In the genomic region with DNA sequence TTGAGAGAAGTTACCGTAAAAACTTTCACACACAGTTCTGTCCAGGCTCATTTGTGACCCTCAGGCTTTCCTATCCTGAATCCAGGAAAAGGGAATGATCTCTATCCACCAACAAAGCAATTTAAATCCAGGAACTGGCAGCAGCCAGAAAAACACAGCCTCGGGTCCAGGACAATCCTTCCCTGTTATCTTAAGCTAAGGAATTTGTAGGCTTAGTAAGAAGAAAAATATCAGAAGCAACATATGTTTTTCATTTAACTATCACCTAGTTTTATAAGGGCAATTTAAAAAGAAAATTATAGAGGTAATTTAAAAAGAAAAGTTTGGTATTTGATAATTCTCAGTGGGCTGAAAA, we compare ENCODE assay signal across 14 cellular contexts. TPM values are rescaled to one million over a fixed set of nuclear protein-coding genes. Genes with fewer than 3 reads are reported as not detected.
DNase-seq lines count a peak whose midpoint lies in the region; ATAC-seq, FAIRE-seq and TF ChIP-seq lines count a peak whose summit lies in the region.
"Had no signal": no experiment of that assay in that cellular context is flagged by ENCODE, and none has a peak within 500 bp of the region (broad histone marks: within the 10 kb centered on the region; RNA-seq: fewer than 3 reads in every experiment).

No MANE protein-coding gene starts in this region.

- TF ChIP-seq CTCF in WTC11 (IDR thresholded peaks at IDR 0.05) (no peak), fibroblast of lung (conservative IDR thresholded peaks at IDR 0.05 in 1 of 2, IDR thresholded peaks at IDR 0.05 in 1 of 2; ENCODE audit: low read depth in 1 of 2, low read length in 2 of 2) (no peak)

- CTCF ChIA-PET in WTC11 (lab: Charles Lee), result interaction anchor here (0.6 to 2.4 kb wide), 6 partner anchors 9 to 152 kb away, joined by 3 to 10 read pairs (median 8); no protein-coding TSS in a partner anchor

- H3K36me3 ChIP-seq in fibroblast of lung (ENCODE audit: control insufficient read depth, insufficient read depth, low read length), result peaks cover 5% of the 10 kb centered on the region

- POLR2A ChIA-PET in WTC11 (lab: Charles Lee), result interaction anchor here (1.3 kb wide), 1 partner anchor 70 kb away, joined by 3 read pairs; no protein-coding TSS in a partner anchor

- H4K20me1 ChIP-seq in fibroblast of lung (ENCODE audit: control insufficient read depth, extremely low read depth, insufficient read depth, low read length), result no peaks in the 10 kb centered on the region

- H3K36me3 Mint-ChIP-seq in WTC11, result peaks cover 15% of the 10 kb centered on the region
- peaks cover 0 to 8% of the 10 kb centered on the region in 2 donors for H3K36me3 Mint-ChIP-seq in naive B cell

- no peaks in the 10 kb centered on the region for H3K9me3 ChIP-seq in fibroblast of lung (ENCODE audit: control insufficient read depth, insufficient read depth, low read depth, low read length)

- H3K9me3 Mint-ChIP-seq in WTC11 (peaks cover 2% of the 10 kb centered on the region; the same call in 1 of the 2 replicates), naive B cell (no peaks in the 10 kb centered on the region)
- H3K9me3 Mint-ChIP-seq: activated naive CD4-positive, alpha-beta T cell treated with anti-CD3 and anti-CD28 coated beads, Interleukin-2, amount 50 U/mL, for 24 hours had no signal

- H3K27ac ChIP-seq in fibroblast of lung (ENCODE audit: insufficient read depth, low read length), result peak overlapping the region; percentile 31

- no peak for TF ChIP-seq POLR2A in H54 (IDR thresholded peaks at IDR 0.05; ENCODE audit: low read depth, low read length)

- H3K4me3 ChIP-seq in fibroblast of lung (replicated peaks in 1 of 4; ENCODE audit: control extremely low read depth in 1 of 4, insufficient read depth in 1 of 4, low read depth in 3 of 4, low read length in 4 of 4), result no peak overlapping the region

- DNase-seq in AG08395 (ENCODE audit: low spot score) (peak; percentile 41), WTC11 (ENCODE audit: low spot score) (no peak), fibroblast of lung (ENCODE audit: low read depth in 2 of 2) (peak; percentile 31 to 75), naive B cell (no peak), H54 (ENCODE audit: insufficient read length, low spot score) (no peak)
- DNase-seq in activated T-cell treated with anti-CD3 and anti-CD28 coated beads, Interleukin-2, amount 50 U/mL, for 48 hours, result no peak
- DNase-seq: activated CD4-positive, alpha-beta T cell treated with anti-CD3 and anti-CD28 coated beads for 4 hours; midbrain; NCI-H2081; stimulated activated CD4-positive, alpha-beta T cell treated with anti-CD3 and anti-CD28 coated beads, Interleukin-1b, Interleukin-23, amount 100 ng/mL, for 48 hours had no signal

- FAIRE-seq in H54 (lab: Jason Lieb, UNC), result no peak

- H3K27ac Mint-ChIP-seq in WTC11 (peak overlapping the region; percentile 53; the same call in 1 of the 2 replicates), naive B cell (peak overlapping the region in 4 of 6 donors; percentile 57 to 95 (median 92))
- H3K27ac Mint-ChIP-seq: activated naive CD4-positive, alpha-beta T cell treated with anti-CD3 and anti-CD28 coated beads, Interleukin-2, amount 50 U/mL, for 24 hours had no signal

- peaks cover 3% of the 10 kb centered on the region for H3K79me2 ChIP-seq in fibroblast of lung (ENCODE audit: control insufficient read depth, insufficient read depth, low read length)

- ATAC-seq in WTC11 (no peak), naive B cell (ENCODE audit: low read depth in 2 of 2) (no peak), HG03520 (IDR thresholded peaks at IDR 0.05; ENCODE audit: unreplicated experiment) (no peak), GM21526 (IDR thresholded peaks at IDR 0.05; ENCODE audit: low FRiP score, unreplicated experiment) (no peak)
- ATAC-seq: Panc1 had no signal

- peak overlapping the region; percentile 27 for H2AFZ ChIP-seq in fibroblast of lung (ENCODE audit: low read length)

- H3K4me1 Mint-ChIP-seq in WTC11 (peaks cover 20% of the 10 kb centered on the region), naive B cell (peaks cover 26 to 41% (median 31%) of the 10 kb centered on the region in 3 donors)

- H3K4me3 Mint-ChIP-seq in WTC11 (no peak overlapping the region), naive B cell (peak overlapping the region in 5 of 8 donors; percentile 56 to 85 (median 65))
- H3K4me3 Mint-ChIP-seq: activated naive CD4-positive, alpha-beta T cell treated with anti-CD3 and anti-CD28 coated beads, Interleukin-2, amount 50 U/mL, for 24 hours had no signal

- no peaks in the 10 kb centered on the region for H3K27me3 ChIP-seq in fibroblast of lung (ENCODE audit: control insufficient read depth, insufficient read depth, low read length)

- peak overlapping the region; percentile 37 for H3K4me2 ChIP-seq in fibroblast of lung (ENCODE audit: extremely low read depth, insufficient read depth, low read length)

- H3K9ac ChIP-seq in fibroblast of lung (ENCODE audit: insufficient read depth, low read length), result no peak overlapping the region

- H3K27me3 Mint-ChIP-seq in WTC11 (ENCODE audit: low read depth), result no peaks in the 10 kb centered on the region
- H3K27me3 Mint-ChIP-seq in naive B cell, result no peaks in the 10 kb centered on the region
- H3K27me3 Mint-ChIP-seq: activated naive CD4-positive, alpha-beta T cell treated with anti-CD3 and anti-CD28 coated beads, Interleukin-2, amount 50 U/mL, for 24 hours had no signal

- peaks cover 15% of the 10 kb centered on the region for H3K4me1 ChIP-seq in fibroblast of lung (ENCODE audit: control insufficient read depth, extremely low read depth, insufficient read depth, low read length)

TF ChIP-seq in WTC11, 78 proteins besides CTCF, POLR2A, EP300 and RAD21:
- TF ChIP-seq, protein P1, sequence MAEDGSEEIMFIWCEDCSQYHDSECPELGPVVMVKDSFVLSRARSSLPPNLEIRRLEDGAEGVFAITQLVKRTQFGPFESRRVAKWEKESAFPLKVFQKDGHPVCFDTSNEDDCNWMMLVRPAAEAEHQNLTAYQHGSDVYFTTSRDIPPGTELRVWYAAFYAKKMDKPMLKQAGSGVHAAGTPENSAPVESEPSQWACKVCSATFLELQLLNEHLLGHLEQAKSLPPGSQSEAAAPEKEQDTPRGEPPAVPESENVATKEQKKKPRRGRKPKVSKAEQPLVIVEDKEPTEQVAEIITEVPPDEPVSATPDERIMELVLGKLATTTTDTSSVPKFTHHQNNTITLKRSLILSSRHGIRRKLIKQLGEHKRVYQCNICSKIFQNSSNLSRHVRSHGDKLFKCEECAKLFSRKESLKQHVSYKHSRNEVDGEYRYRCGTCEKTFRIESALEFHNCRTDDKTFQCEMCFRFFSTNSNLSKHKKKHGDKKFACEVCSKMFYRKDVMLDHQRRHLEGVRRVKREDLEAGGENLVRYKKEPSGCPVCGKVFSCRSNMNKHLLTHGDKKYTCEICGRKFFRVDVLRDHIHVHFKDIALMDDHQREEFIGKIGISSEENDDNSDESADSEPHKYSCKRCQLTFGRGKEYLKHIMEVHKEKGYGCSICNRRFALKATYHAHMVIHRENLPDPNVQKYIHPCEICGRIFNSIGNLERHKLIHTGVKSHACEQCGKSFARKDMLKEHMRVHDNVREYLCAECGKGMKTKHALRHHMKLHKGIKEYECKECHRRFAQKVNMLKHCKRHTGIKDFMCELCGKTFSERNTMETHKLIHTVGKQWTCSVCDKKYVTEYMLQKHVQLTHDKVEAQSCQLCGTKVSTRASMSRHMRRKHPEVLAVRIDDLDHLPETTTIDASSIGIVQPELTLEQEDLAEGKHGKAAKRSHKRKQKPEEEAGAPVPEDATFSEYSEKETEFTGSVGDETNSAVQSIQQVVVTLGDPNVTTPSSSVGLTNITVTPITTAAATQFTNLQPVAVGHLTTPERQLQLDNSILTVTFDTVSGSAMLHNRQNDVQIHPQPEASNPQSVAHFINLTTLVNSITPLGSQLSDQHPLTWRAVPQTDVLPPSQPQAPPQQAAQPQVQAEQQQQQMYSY (CRISPR knock-in tag; IDR thresholded peaks at IDR 0.05), result no peak
- TF ChIP-seq MYBL2 (CRISPR knock-in tag; IDR thresholded peaks at IDR 0.05) (no peak), CREM (CRISPR knock-in tag; IDR thresholded peaks at IDR 0.05) (no peak), ZNF138 (CRISPR knock-in tag; conservative IDR thresholded peaks at IDR 0.05) (no peak), OVOL2 (CRISPR knock-in tag; IDR thresholded peaks at IDR 0.05; ENCODE audit: borderline replicate concordance) (no peak), SP1 (CRISPR knock-in tag; conservative IDR thresholded peaks at IDR 0.05) (no peak), FOXK1 (CRISPR knock-in tag; IDR thresholded peaks at IDR 0.05) (no peak), PRRX2 (CRISPR knock-in tag; IDR thresholded peaks at IDR 0.05) (no peak), ZNF317 (CRISPR knock-in tag; IDR thresholded peaks at IDR 0.05; ENCODE audit: borderline replicate concordance, low read depth) (no peak), JUN (CRISPR knock-in tag; IDR thresholded peaks at IDR 0.05) (no peak), GTF2I (CRISPR knock-in tag; conservative IDR thresholded peaks at IDR 0.05) (no peak)
- TF ChIP-seq, protein P2, sequence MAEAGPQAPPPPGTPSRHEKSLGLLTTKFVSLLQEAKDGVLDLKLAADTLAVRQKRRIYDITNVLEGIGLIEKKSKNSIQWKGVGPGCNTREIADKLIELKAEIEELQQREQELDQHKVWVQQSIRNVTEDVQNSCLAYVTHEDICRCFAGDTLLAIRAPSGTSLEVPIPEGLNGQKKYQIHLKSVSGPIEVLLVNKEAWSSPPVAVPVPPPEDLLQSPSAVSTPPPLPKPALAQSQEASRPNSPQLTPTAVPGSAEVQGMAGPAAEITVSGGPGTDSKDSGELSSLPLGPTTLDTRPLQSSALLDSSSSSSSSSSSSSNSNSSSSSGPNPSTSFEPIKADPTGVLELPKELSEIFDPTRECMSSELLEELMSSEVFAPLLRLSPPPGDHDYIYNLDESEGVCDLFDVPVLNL (CRISPR knock-in tag; IDR thresholded peaks at IDR 0.05; ENCODE audit: borderline replicate concordance, low read depth), result no peak

RNA-seq across cellular contexts. Expression of gene TEX2, which starts 47.1 kb away (rescaled TPM):
- 10.8 to 13.3 TPM (median 12.2 TPM) in 3 replicates for total RNA-seq in WTC11 (2021)
- 23.6 and 33.4 TPM in 2 replicates for total RNA-seq in fibroblast of lung
- polyA plus RNA-seq in fibroblast of lung, result 18.6 and 25.6 TPM in 2 replicates
- polyA plus RNA-seq in fibroblast of lung (2012), result 16.2 and 18.9 TPM in 2 replicates
- 25.8 and 39.4 TPM in 2 replicates for polyA minus RNA-seq in fibroblast of lung (ENCODE audit: low replicate concordance)
- 1 to 10 TPM; 1.1 to 5.2 (median 3.8) TPM for polyA plus RNA-seq in naive B cell (ENCODE audit: low read depth in 6 of 6)

Comparison
In these comparisons a context has a peak if more than half of its experiments do, and no peak if none do; other contexts are left out.
1. DNase-seq: peak in AG08395 (single experiment) and fibroblast of lung (2 of 2); none in WTC11 (single experiment), naive B cell (single experiment), activated T-cell treated with anti-CD3 and anti-CD28 coated beads, Interleukin-2, amount 50 U/mL, for 48 hours (0 of 2) and H54 (single experiment).